In the genomic region with DNA sequence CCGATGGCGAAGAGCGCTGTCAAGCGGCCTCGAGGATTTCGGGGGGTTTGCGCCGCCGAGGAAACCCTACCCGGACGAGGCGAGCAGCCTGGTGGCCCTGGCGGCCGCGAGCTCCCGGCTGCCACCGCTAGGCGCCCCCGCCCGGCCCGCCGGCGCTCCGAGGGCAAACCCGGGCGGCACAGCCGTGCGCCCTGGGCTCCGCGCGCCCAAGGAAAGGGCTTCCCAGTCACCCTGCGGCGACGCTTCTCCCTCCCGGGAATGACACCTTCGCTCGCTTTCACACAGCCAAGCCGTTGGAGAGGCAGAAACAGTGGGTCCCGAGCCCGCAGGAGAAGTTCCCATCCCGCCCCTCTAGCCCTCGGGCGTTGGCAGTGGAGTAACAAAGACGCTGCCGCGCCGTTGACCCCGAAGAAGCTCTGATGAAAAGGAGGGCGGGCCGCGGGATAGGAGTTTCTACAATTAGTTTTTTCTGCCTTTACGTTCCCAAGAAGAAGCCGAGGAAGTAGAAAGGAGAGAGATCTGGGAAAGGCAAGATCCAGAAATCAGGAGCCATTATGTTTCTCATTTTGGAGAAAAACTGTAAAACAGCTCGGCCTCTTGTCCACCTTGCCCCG, we compare ENCODE assay signal across 8 cellular contexts.
DNase-seq lines count a peak whose midpoint lies in the region; ATAC-seq and TF ChIP-seq lines count a peak whose summit lies in the region.

No MANE protein-coding gene starts in this region.

- no peaks in the 10 kb centered on the region for H3K9me3 ChIP-seq in HUES48 (ENCODE audit: control insufficient read depth, insufficient read depth, low read length)

- H3K27ac Mint-ChIP-seq in Calu3 (ENCODE audit: unreplicated experiment): no peak overlapping the region
- no peak overlapping the region for H3K27ac Mint-ChIP-seq in neural crest cell (ENCODE audit: unreplicated experiment)

- peaks cover 4% of the 10 kb centered on the region for H3K36me3 Mint-ChIP-seq in Calu3 (ENCODE audit: insufficient read depth, unreplicated experiment)
- no peaks in the 10 kb centered on the region for H3K36me3 Mint-ChIP-seq in neural crest cell (ENCODE audit: low read depth)

- TF ChIP-seq CTCF in Calu3 (IDR thresholded peaks at IDR 0.05; ENCODE audit: unreplicated experiment) (peak; percentile 57), neural crest cell (conservative IDR thresholded peaks at IDR 0.05) (peak; percentile 59)

- H3K27me3 ChIP-seq in HUES48 (ENCODE audit: control insufficient read depth, insufficient read depth, low read length): peaks cover 100% of the 10 kb centered on the region

- H3K4me3 ChIP-seq in HUES48 (ENCODE audit: low read depth, low read length): peak overlapping the region; percentile 46

- peaks cover 38% of the 10 kb centered on the region for H3K4me1 ChIP-seq in HUES48 (ENCODE audit: control insufficient read depth, insufficient read depth, low read length)

- no peak overlapping the region for H3K9ac ChIP-seq in HUES48 (ENCODE audit: low read depth, low read length)

- H3K4me1 Mint-ChIP-seq in Calu3 (ENCODE audit: low read depth, unreplicated experiment): peaks cover 13% of the 10 kb centered on the region
- peaks cover 23% of the 10 kb centered on the region for H3K4me1 Mint-ChIP-seq in neural crest cell

- H3K27ac ChIP-seq in HUES48 (ENCODE audit: low read depth, low read length): no peak overlapping the region

- H3K4me3 Mint-ChIP-seq in Calu3 (ENCODE audit: low read depth, unreplicated experiment): peak overlapping the region; percentile 45
- peak overlapping the region; percentile 31 for H3K4me3 Mint-ChIP-seq in neural crest cell

- DNase-seq in Calu3: peak; percentile 74
- peak; percentile 76 for DNase-seq in ecto neural progenitor cell (ENCODE audit: low spot score)
- DNase-seq in neural crest cell (ENCODE audit: low read depth, low spot score): peak; percentile 43
- DNase-seq in NCI-H1105 (lab: John Stamatoyannopoulos, UW): no peak
- DNase-seq in NCI-H446 treated with DMSO at 0.1 percent for 48 hours (lab: John Stamatoyannopoulos, UW): no peak
- DNase-seq in NCI-H146 (lab: John Stamatoyannopoulos, UW): no peak

- no peaks in the 10 kb centered on the region for H3K36me3 ChIP-seq in HUES48 (ENCODE audit: control insufficient read depth, insufficient read depth, low read length)

- no TSS peak for BruUV-seq in Calu3 (replicated peaks; lab: Mats Ljungman, UMichigan)

- intact Hi-C loops in Calu3 (cut with micrococcal nuclease; ENCODE audit: unreplicated experiment): loop anchor here (5.0 to 10.0 kb wide), 3 partner anchors 153 to 214 kb away; no protein-coding TSS in a partner anchor

- H3K9me3 Mint-ChIP-seq in Calu3 (ENCODE audit: low read depth, unreplicated experiment) (no peaks in the 10 kb centered on the region), neural crest cell (no peaks in the 10 kb centered on the region)

- H3K27me3 Mint-ChIP-seq in Calu3 (ENCODE audit: unreplicated experiment) (peaks cover 97% of the 10 kb centered on the region), neural crest cell (ENCODE audit: low read depth) (peaks cover 98% of the 10 kb centered on the region)

- no peak for ATAC-seq in GM19035 (IDR thresholded peaks at IDR 0.05; ENCODE audit: unreplicated experiment)

- CTCF ChIA-PET in Calu3 (lab: Charles Lee): interaction anchor here (1.1 to 1.5 kb wide), 3 partner anchors 16 to 83 kb away, joined by 3 to 8 read pairs (median 6); no protein-coding TSS in a partner anchor

Comparison
In these comparisons a context has a peak if more than half of its experiments do, and no peak if none do; other contexts are left out.
1. DNase-seq: peak in Calu3 (single experiment), ecto neural progenitor cell (single experiment) and neural crest cell (single experiment); none in NCI-H1105 (single experiment), NCI-H446 treated with DMSO at 0.1 percent for 48 hours (single experiment) and NCI-H146 (single experiment).